In genomic region chr19:38807374-38808098, GRCh38 we compare ENCODE assay signal across 5 cellular contexts. TPM values are rescaled to one million over a fixed set of nuclear protein-coding genes. Genes with fewer than 3 reads are reported as not detected.
"Had no signal": no experiment of that assay in that cellular context is flagged by ENCODE, and none has a peak within 500 bp of the region (broad histone marks: within the 10 kb centered on the region; RNA-seq: fewer than 3 reads in every experiment).

No MANE protein-coding gene starts in this region.

RNA-seq across cellular contexts. Expression of gene LGALS7B, which starts 18.5 kb away (rescaled TPM):
- total RNA-seq: activated naive CD8-positive, alpha-beta T cell treated with anti-CD3 and anti-CD28 coated beads, Interleukin-2, amount 10 ng/mL, durations not matched to agents 7 days and 5 days; left lobe of liver; mononuclear cell; T-cell had no signal

RNA-seq across cellular contexts. Expression of gene LGALS7, which starts 34.2 kb away (rescaled TPM):
- total RNA-seq: activated naive CD8-positive, alpha-beta T cell treated with anti-CD3 and anti-CD28 coated beads, Interleukin-2, amount 10 ng/mL, durations not matched to agents 7 days and 5 days; left lobe of liver; mononuclear cell; right atrium auricular region; T-cell had no signal
